20 cellular contexts compared by ENCODE assay signal in genomic region chr22:47301820-47302475, GRCh38.
"Had no signal": no experiment of that assay in that cellular context is flagged by ENCODE, and none has a peak within 500 bp of the region (broad histone marks: within the 10 kb centered on the region; RNA-seq: fewer than 3 reads in every experiment).

No MANE protein-coding gene starts in this region.

- DNase-seq: activated CD4-positive, alpha-beta T cell treated with anti-CD3 and anti-CD28 coated beads for 48 hours; activated CD4-positive, CD25-positive, alpha-beta regulatory T cell; activated CD8-positive, alpha-beta memory T cell treated with anti-CD3 and anti-CD28 coated beads, Interleukin-2, amount 50 U/mL, for 4 hours; activated CD8-positive, alpha-beta T cell treated with anti-CD3 and anti-CD28 coated beads for 36 hours; activated naive CD4-positive, alpha-beta T cell treated with anti-CD3 and anti-CD28 coated beads for 36 hours; activated naive CD8-positive, alpha-beta T cell treated with anti-CD3 and anti-CD28 coated beads, Interleukin-2, amount 50 U/mL, for 24 hours; activated T-cell treated with anti-CD3 and anti-CD28 coated beads, Interleukin-2, amount 50 U/mL, for 4 hours; anterior cingulate cortex; colonic mucosa; erythroblast; mammary epithelial cell; right cardiac atrium; stimulated activated CD4-positive, alpha-beta T cell treated with anti-CD3 and anti-CD28 coated beads, Interleukin-15, amount 100 ng/mL, for 24 hours; stimulated activated CD4-positive, alpha-beta T cell treated with anti-CD3 and anti-CD28 coated beads, Interleukin-2, amount 100 ng/mL, for 48 hours; T-helper 9 cell; testis; upper lobe of right lung had no signal

- H3K27ac Mint-ChIP-seq: activated CD8-positive, alpha-beta T cell treated with anti-CD3 and anti-CD28 coated beads for 36 hours; activated naive CD4-positive, alpha-beta T cell treated with anti-CD3 and anti-CD28 coated beads for 36 hours; activated naive CD8-positive, alpha-beta T cell treated with anti-CD3 and anti-CD28 coated beads, Interleukin-2, amount 50 U/mL, for 24 hours; brain had no signal

- H3K4me3 Mint-ChIP-seq: activated CD8-positive, alpha-beta T cell treated with anti-CD3 and anti-CD28 coated beads for 36 hours; activated naive CD4-positive, alpha-beta T cell treated with anti-CD3 and anti-CD28 coated beads for 36 hours; activated naive CD8-positive, alpha-beta T cell treated with anti-CD3 and anti-CD28 coated beads, Interleukin-2, amount 50 U/mL, for 24 hours; activated T-cell treated with anti-CD3 and anti-CD28 coated beads, Interleukin-2, amount 50 U/mL, for 4 hours; brain; central memory CD8-positive, alpha-beta T cell had no signal

- H3K4me1 Mint-ChIP-seq: activated naive CD8-positive, alpha-beta T cell treated with anti-CD3 and anti-CD28 coated beads, Interleukin-2, amount 50 U/mL, for 24 hours; brain; central memory CD8-positive, alpha-beta T cell had no signal

- H3K9me3 Mint-ChIP-seq: activated T-cell treated with anti-CD3 and anti-CD28 coated beads, Interleukin-2, amount 50 U/mL, for 4 hours; central memory CD8-positive, alpha-beta T cell had no signal

- H3K27me3 Mint-ChIP-seq: activated CD8-positive, alpha-beta T cell treated with anti-CD3 and anti-CD28 coated beads for 36 hours; activated naive CD8-positive, alpha-beta T cell treated with anti-CD3 and anti-CD28 coated beads, Interleukin-2, amount 50 U/mL, for 24 hours had no signal

- H3K36me3 Mint-ChIP-seq: brain had no signal

- ATAC-seq: activated CD8-positive, alpha-beta T cell treated with anti-CD3 and anti-CD28 coated beads for 36 hours; activated naive CD8-positive, alpha-beta T cell treated with anti-CD3 and anti-CD28 coated beads, Interleukin-2, amount 50 U/mL, for 24 hours; activated T-cell treated with anti-CD3 and anti-CD28 coated beads, Interleukin-2, amount 50 U/mL, for 4 hours; left lung; right cardiac atrium; upper lobe of right lung had no signal
